16 cellular contexts compared by ENCODE assay signal in genomic region chr20:44271915-44272663, GRCh38. TPM values are rescaled to one million over a fixed set of nuclear protein-coding genes. Genes with fewer than 3 reads are reported as not detected.
DNase-seq lines count a peak whose midpoint lies in the region; ATAC-seq, FAIRE-seq and TF ChIP-seq lines count a peak whose summit lies in the region.
"Had no signal": no experiment of that assay in that cellular context is flagged by ENCODE, and none has a peak within 500 bp of the region (broad histone marks: within the 10 kb centered on the region; RNA-seq: fewer than 3 reads in every experiment).

No MANE protein-coding gene starts in this region.

- H3K27ac ChIP-seq in HUES6 (ENCODE audit: low read depth, low read length) = no peak overlapping the region
- H3K27ac ChIP-seq in K562 (ENCODE audit: extremely low read depth, low read depth, low read length) = no peak overlapping the region
- no peak overlapping the region for H3K27ac ChIP-seq in neural cell (ENCODE audit: low read length)
- H3K27ac ChIP-seq in gastrocnemius medialis = no peak overlapping the region
- H3K27ac ChIP-seq: epithelial cell of prostate, pancreas had no signal

- peaks cover 6% of the 10 kb centered on the region; the same call in 1 of the 2 replicates for H3K4me1 ChIP-seq in HUES6 (ENCODE audit: control insufficient read depth, insufficient read depth, low read length)
- H3K4me1 ChIP-seq in K562 (replicated peaks in 1 of 2; ENCODE audit: control insufficient read depth in 2 of 2, insufficient read depth in 2 of 2, low read length in 2 of 2) = no peaks in the 10 kb centered on the region
- H3K4me1 ChIP-seq in gastrocnemius medialis = no peaks in the 10 kb centered on the region
- H3K4me1 ChIP-seq: pancreas had no signal

- H3K9ac ChIP-seq in HUES6 (ENCODE audit: low read length) (no peak overlapping the region), K562 (ENCODE audit: insufficient read depth in 1 of 2, low read depth in 2 of 2, low read length in 2 of 2) (no peak overlapping the region), neural cell (ENCODE audit: low read length) (no peak overlapping the region)

- H3K4me2 ChIP-seq in K562 (ENCODE audit: insufficient read depth, low read length) (no peak overlapping the region), neural cell (ENCODE audit: low read length) (no peak overlapping the region)

- CTCF ChIA-PET in K562 (lab: Yijun Ruan, JAX; ENCODE audit: low intra/inter-chr PET ratio) = interaction anchor here (1.1 kb wide), 1 partner anchor 57 kb away, joined by 5 read pairs; no protein-coding TSS in a partner anchor

- peak overlapping the region; percentile 21 for H3K4me3 ChIP-seq in HUES6 (ENCODE audit: low read depth, low read length)
- no peak overlapping the region for H3K4me3 ChIP-seq in K562
- no peak overlapping the region for H3K4me3 ChIP-seq in neural cell (ENCODE audit: low read length)
- H3K4me3 ChIP-seq in gastrocnemius medialis = no peak overlapping the region
- H3K4me3 ChIP-seq: pancreas had no signal

- H3K27me3 ChIP-seq in HUES6 (ENCODE audit: control insufficient read depth, insufficient read depth, low read length) = no peaks in the 10 kb centered on the region
- H3K27me3 ChIP-seq in K562 (ENCODE audit: control insufficient read depth in 2 of 2, insufficient read depth in 2 of 2, low read length in 2 of 2) = peaks cover 43 to 70% of the 10 kb centered on the region in 2 experiments
- no peaks in the 10 kb centered on the region for H3K27me3 ChIP-seq in neural cell (ENCODE audit: insufficient read depth, low read depth, low read length)
- H3K27me3 ChIP-seq in gastrocnemius medialis = no peaks in the 10 kb centered on the region
- H3K27me3 ChIP-seq: pancreas had no signal

- BruUV-seq in K562 (replicated peaks; lab: Mats Ljungman, UMichigan) = no TSS peak

- H3F3A ChIP-seq in neural cell (ENCODE audit: insufficient read depth, low read length, poor library complexity, severe bottlenecking) = no peaks in the 10 kb centered on the region

- H3K79me2 ChIP-seq in K562 (ENCODE audit: control insufficient read depth, insufficient read depth, low read length) = no peaks in the 10 kb centered on the region
- H3K79me2 ChIP-seq in neural cell (replicated peaks; ENCODE audit: insufficient read depth, low read length) = no peaks in the 10 kb centered on the region

- in situ Hi-C loops in K562 (cut with MboI) (no loop called here), gastrocnemius medialis (cut with MboI; ENCODE audit: low sequenced_read_pairs in 4 of 4) (no loop called here)

- TF ChIP-seq CTCF in K562 (IDR thresholded peaks at IDR 0.05 in 2 of 3, conservative IDR thresholded peaks at IDR 0.05 in 1 of 3; ENCODE audit: insufficient read depth in 2 of 3, low read depth in 1 of 3, low read length in 3 of 3) (peak; percentile 24 to 61 (median 44); a peak in 5 of 6 replicates), neural cell (IDR thresholded peaks at IDR 0.05; ENCODE audit: poor library complexity, severe bottlenecking) (peak; percentile 41), gastrocnemius medialis (IDR thresholded peaks at IDR 0.05 in 4 of 5, conservative IDR thresholded peaks at IDR 0.05 in 1 of 5) (no peak)

- H3K9me3 ChIP-seq in HUES6 (ENCODE audit: control insufficient read depth, insufficient read depth, low read depth, low read length) (peaks cover 3% of the 10 kb centered on the region; the same call in 1 of the 2 replicates), K562 (replicated peaks; ENCODE audit: control insufficient read depth, insufficient read depth, low read depth, low read length) (no peaks in the 10 kb centered on the region), neural cell (ENCODE audit: low read length) (no peaks in the 10 kb centered on the region), gastrocnemius medialis (no peaks in the 10 kb centered on the region)
- H3K9me3 ChIP-seq: pancreas had no signal

- H2AFZ ChIP-seq in K562 (ENCODE audit: low read depth, low read length) = no peak overlapping the region
- no peak overlapping the region for H2AFZ ChIP-seq in neural cell (ENCODE audit: low read depth, low read length)

- no peak for FAIRE-seq in K562 (lab: Jason Lieb, UNC)
- FAIRE-seq: G401.6, pancreas had no signal

- peak; percentile 67 for ATAC-seq in K562
- ATAC-seq in gastrocnemius medialis = no peak
- ATAC-seq: pancreas, T-cell had no signal

- peak in 1 of 2 experiments; percentile 14; a peak in 1 of 4 replicates for TF ChIP-seq RAD21 in K562 (CRISPR knock-in tag; conservative IDR thresholded peaks at IDR 0.05 in 1 of 2, IDR thresholded peaks at IDR 0.05 in 1 of 2)
- TF ChIP-seq RAD21 in neural cell (conservative IDR thresholded peaks at IDR 0.05) = no peak

- H4K20me1 ChIP-seq in K562 (replicated peaks; ENCODE audit: control insufficient read depth, insufficient read depth, low read length) = peaks cover 9% of the 10 kb centered on the region
- no peaks in the 10 kb centered on the region for H4K20me1 ChIP-seq in neural cell (ENCODE audit: insufficient read depth)

- DNase-seq in NCI-H82 (lab: John Stamatoyannopoulos, UW) = peak; percentile 18
- DNase-seq in NCI-H82 treated with DMSO at 0.1 percent for 48 hours (lab: John Stamatoyannopoulos, UW; ENCODE audit: unreplicated experiment) = no peak
- peak in 3 of 4 experiments; percentile 15 to 20 (median 20) for DNase-seq in K562 (ENCODE audit: extremely low read depth in 1 of 4, low spot score in 3 of 4)
- DNase-seq in DMS53 treated with DMSO at 0.1 percent for 48 hours (lab: John Stamatoyannopoulos, UW; ENCODE audit: unreplicated experiment) = no peak
- DNase-seq in NCI-H2029 (lab: John Stamatoyannopoulos, UW) = no peak
- no peak for DNase-seq in gastrocnemius medialis
- DNase-seq: anterior cingulate cortex; NCI-H446; pancreas; stimulated activated CD4-positive, alpha-beta T cell treated with anti-CD3 and anti-CD28 coated beads, Interleukin-4, amount 100 ng/mL, for 24 hours had no signal

- POLR2A ChIA-PET in K562 (lab: Yijun Ruan, JAX) = interaction anchor here (0.6 kb wide), 1 partner anchor 204 kb away, joined by 3 read pairs; no protein-coding TSS in a partner anchor

- peaks cover 5% of the 10 kb centered on the region for H3K9me1 ChIP-seq in K562 (ENCODE audit: control insufficient read depth, insufficient read depth, low read length)

- no peaks in the 10 kb centered on the region for H3K9me2 ChIP-seq in neural cell (ENCODE audit: insufficient read depth, low read length)

- no peaks in the 10 kb centered on the region for H3K36me3 ChIP-seq in HUES6 (ENCODE audit: control insufficient read depth, insufficient read depth, low read length)
- H3K36me3 ChIP-seq in K562 (ENCODE audit: control insufficient read depth, insufficient read depth, low read length) = no peaks in the 10 kb centered on the region
- peaks cover 14% of the 10 kb centered on the region for H3K36me3 ChIP-seq in neural cell (ENCODE audit: insufficient read depth, low read length)
- no peaks in the 10 kb centered on the region for H3K36me3 ChIP-seq in gastrocnemius medialis
- H3K36me3 ChIP-seq: pancreas had no signal

- intact Hi-C loops in K562 (cut with micrococcal nuclease) (no loop called here), gastrocnemius medialis (cut with DNase I; ENCODE audit: low total_unique reads) (no loop called here)

- under 1% methylated on average over 14 of the region's 14 CpGs for WGBS in K562 (ENCODE audit: insufficient coverage, low coverage, missing lambda C conversion rate)

- no peak for TF ChIP-seq POLR2A in K562 (conservative IDR thresholded peaks at IDR 0.05)
- TF ChIP-seq POLR2A in gastrocnemius medialis (IDR thresholded peaks at IDR 0.05) = no peak

- TF ChIP-seq EP300 in K562 (IDR thresholded peaks at IDR 0.05; ENCODE audit: low read length) (no peak), neural cell (conservative IDR thresholded peaks at IDR 0.05; ENCODE audit: poor library complexity, severe bottlenecking) (no peak)

RNA-seq across cellular contexts. Expression of gene GDAP1L1, which starts 25.0 kb away (rescaled TPM):
- not detected in 2 replicates for total RNA-seq in K562 (2011; cell fraction: chromatin; rRNA removed; ENCODE audit: low replicate concordance)
- total RNA-seq in K562 (2011; cell fraction: nucleolus; rRNA removed) = not detected in 2 replicates
- not detected in 2 replicates for total RNA-seq in K562 (2011; cell fraction: nucleoplasm; rRNA removed)
- total RNA-seq in K562 (2014; rRNA removed) = not detected in 2 replicates
- not detected in 2 replicates for total RNA-seq in K562 (2014; rRNA removed; fragmentation: Illumina TruSeq; extraction: Trizol)
- total RNA-seq in K562 (2015; rRNA removed; fragmentation: Illumina TruSeq; extraction: Trizol) = not detected in 2 replicates
- total RNA-seq in K562 (2021) = 0.31 and 0.34 TPM in 2 replicates
- polyA plus RNA-seq in K562 (2011; rRNA removed) = not detected in 2 replicates
- polyA plus RNA-seq in K562 (2011; cell fraction: cytosol; rRNA removed) = 0.27 TPM in 1 of 2 replicates, not detected in the other
- polyA plus RNA-seq in K562 (2011; cell fraction: nucleus; rRNA removed) = 0.27 TPM in 1 of 2 replicates, not detected in the other
- 5.5 TPM in 1 of 2 replicates, not detected in the other for polyA plus RNA-seq in K562 (2012)
- 0.06 TPM in 1 of 2 replicates, not detected in the other for polyA plus RNA-seq in K562 (2014; fragmentation: Illumina TruSeq; extraction: Trizol)
- polyA plus RNA-seq in K562 (2014; fragmentation: Nextera tagmentation; extraction: Ambion mirVana) = under 1 TPM in 1 of 2 experiments, not detected in 1; 0.07 TPM
- polyA plus RNA-seq in K562 (2014; rRNA removed) = 0.40 and 0.53 TPM in 2 replicates
- polyA minus RNA-seq in K562 (2011; rRNA and poly(A)+ RNA removed) = not detected in 2 replicates
- not detected in 2 replicates for polyA minus RNA-seq in K562 (2011; cell fraction: cytosol; rRNA and poly(A)+ RNA removed)
- not detected in 2 replicates for polyA minus RNA-seq in K562 (2011; cell fraction: nucleus; rRNA and poly(A)+ RNA removed)
- 216 and 243 TPM in 2 replicates for polyA plus RNA-seq in neural cell
- 149 and 164 TPM in 2 replicates for polyA minus RNA-seq in neural cell
- not detected for total RNA-seq in gastrocnemius medialis
- total RNA-seq: liver, T-cell had no signal
- polyA plus RNA-seq: liver had no signal

RNA-seq across cellular contexts. Expression of gene FITM2, which starts 38.9 kb away (rescaled TPM):
- total RNA-seq in K562 (2011; cell fraction: chromatin; rRNA removed; ENCODE audit: low replicate concordance) = 5.4 and 8.6 TPM in 2 replicates
- 5.3 and 5.4 TPM in 2 replicates for total RNA-seq in K562 (2011; cell fraction: nucleolus; rRNA removed)
- 6.5 and 12.6 TPM in 2 replicates for total RNA-seq in K562 (2011; cell fraction: nucleoplasm; rRNA removed)
- total RNA-seq in K562 (2014; rRNA removed) = 1.5 and 2.0 TPM in 2 replicates
- 1.9 and 2.3 TPM in 2 replicates for total RNA-seq in K562 (2014; rRNA removed; fragmentation: Illumina TruSeq; extraction: Trizol)
- 1.8 TPM in 2 replicates for total RNA-seq in K562 (2015; rRNA removed; fragmentation: Illumina TruSeq; extraction: Trizol)
- total RNA-seq in K562 (2021) = 2.0 and 2.3 TPM in 2 replicates
- 1.0 and 1.4 TPM in 2 replicates for polyA plus RNA-seq in K562 (2011; rRNA removed)
- polyA plus RNA-seq in K562 (2011; cell fraction: cytosol; rRNA removed) = 0.86 and 0.94 TPM in 2 replicates
- polyA plus RNA-seq in K562 (2011; cell fraction: nucleus; rRNA removed) = 1.6 and 2.3 TPM in 2 replicates
- 2.3 and 2.4 TPM in 2 replicates for polyA plus RNA-seq in K562 (2012)
- polyA plus RNA-seq in K562 (2014; fragmentation: Illumina TruSeq; extraction: Trizol) = 2.5 and 2.8 TPM in 2 replicates
- polyA plus RNA-seq in K562 (2014; fragmentation: Nextera tagmentation; extraction: Ambion mirVana) = under 1 TPM; 0.64 to 0.87 TPM
- 2.0 and 2.2 TPM in 2 replicates for polyA plus RNA-seq in K562 (2014; rRNA removed)
- 1.6 and 1.9 TPM in 2 replicates for polyA minus RNA-seq in K562 (2011; rRNA and poly(A)+ RNA removed)
- 0.73 and 1.1 TPM in 2 replicates for polyA minus RNA-seq in K562 (2011; cell fraction: cytosol; rRNA and poly(A)+ RNA removed)
- polyA minus RNA-seq in K562 (2011; cell fraction: nucleus; rRNA and poly(A)+ RNA removed) = 0.54 and 0.78 TPM in 2 replicates
- 4.6 and 5.5 TPM in 2 replicates for polyA plus RNA-seq in neural cell
- 11.7 and 12.4 TPM in 2 replicates for polyA minus RNA-seq in neural cell
- 10 to 100 TPM in 1 of 4 donors, 1 to 10 TPM in 3; 7.6 to 10.1 (median 8.7) TPM for total RNA-seq in gastrocnemius medialis

Comparison
In these comparisons a context has a peak if more than half of its experiments do, and no peak if none do; other contexts are left out.
1. DNase-seq: peak in NCI-H82 (single experiment) and K562 (3 of 4); none in NCI-H82 treated with DMSO at 0.1 percent for 48 hours (single experiment), DMS53 treated with DMSO at 0.1 percent for 48 hours (single experiment), NCI-H2029 (single experiment) and gastrocnemius medialis (0 of 2).
2. CTCF ChIP-seq: peak in K562 (3 of 3) and neural cell (single experiment); none in gastrocnemius medialis (0 of 5).